1 cellular context compared by ENCODE assay signal in the genomic region with DNA sequence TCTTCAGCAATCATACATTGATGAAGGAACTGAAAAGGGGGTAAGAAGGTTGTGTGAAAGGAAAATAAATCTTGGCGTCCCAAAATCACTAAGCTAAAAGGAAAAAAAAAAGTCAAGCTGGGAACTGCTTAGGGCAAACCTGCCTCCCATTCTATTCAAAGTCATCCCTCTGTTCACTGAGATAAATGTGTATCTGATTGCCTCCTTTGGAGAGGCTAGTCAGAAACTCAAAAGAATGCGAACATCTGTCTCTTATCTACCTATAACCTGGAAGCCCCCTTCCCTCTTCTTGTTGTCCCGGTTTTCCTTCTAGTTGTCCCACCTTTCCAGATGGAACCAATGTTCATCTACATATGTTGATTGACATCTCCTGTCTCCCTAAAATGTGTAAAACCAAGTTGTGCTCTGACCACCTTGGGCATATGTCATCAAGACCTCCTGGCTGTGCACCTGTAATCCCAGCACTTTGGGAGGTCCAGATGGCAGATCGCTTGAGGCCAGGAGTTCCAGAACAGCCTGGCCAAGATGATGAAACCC.
A peak's percentile ranks its signal among the peaks of the same experiment; 100 is the strongest.
TF ChIP-seq lines count a peak whose summit lies in the region.

No MANE protein-coding gene starts in this region.

TF ChIP-seq in K562, 482 proteins besides CTCF, POLR2A, EP300 and RAD21 (continued from another document):
- TF ChIP-seq KDM1A (IDR thresholded peaks at IDR 0.05) (peak in 1 of 2 experiments; percentile 45; a peak in 1 of 4 replicates), TAL1 (IDR thresholded peaks at IDR 0.05) (peak; percentile 73), CEBPZ (IDR thresholded peaks at IDR 0.05; ENCODE audit: borderline replicate concordance, low read depth, low read length) (no peak), CBFA2T2 (conservative IDR thresholded peaks at IDR 0.05) (peak; percentile 69), ETS2 (tag; IDR thresholded peaks at IDR 0.05; ENCODE audit: borderline replicate concordance, poor library complexity, severe bottlenecking) (no peak), ZSCAN32 (CRISPR knock-in tag; IDR thresholded peaks at IDR 0.05) (no peak), TGIF2 (CRISPR knock-in tag; IDR thresholded peaks at IDR 0.05) (no peak), EHMT2 (IDR thresholded peaks at IDR 0.05) (no peak), HDAC2 (IDR thresholded peaks at IDR 0.05) (peak; percentile 56; the same call in 1 of the 2 replicates), ESRRB (CRISPR knock-in tag; IDR thresholded peaks at IDR 0.05; ENCODE audit: borderline replicate concordance) (no peak), XRCC3 (IDR thresholded peaks at IDR 0.05) (no peak), ATF7 (IDR thresholded peaks at IDR 0.05) (no peak), CBX1 (IDR thresholded peaks at IDR 0.05; ENCODE audit: low read depth) (no peak), GTF2F1 (IDR thresholded peaks at IDR 0.05; ENCODE audit: low read depth, low read length) (no peak), CTBP1 (IDR thresholded peaks at IDR 0.05; ENCODE audit: borderline replicate concordance) (no peak), ZNF445 (CRISPR knock-in tag; IDR thresholded peaks at IDR 0.05; ENCODE audit: low read depth) (no peak), XRCC5 (IDR thresholded peaks at IDR 0.05; ENCODE audit: low read depth, low read length) (no peak), KLF10 (CRISPR knock-in tag; IDR thresholded peaks at IDR 0.05) (no peak), NCOR1 (IDR thresholded peaks at IDR 0.05) (peak; percentile 36; the same call in 1 of the 2 replicates), SP2 (IDR thresholded peaks at IDR 0.05; ENCODE audit: extremely low read depth, low read depth, low read length, poor library complexity, severe bottlenecking) (no peak), ZNF780A (CRISPR knock-in tag; IDR thresholded peaks at IDR 0.05) (no peak), LARP7 (IDR thresholded peaks at IDR 0.05) (no peak), ZNF232 (CRISPR knock-in tag; IDR thresholded peaks at IDR 0.05) (no peak), TEAD4 (IDR thresholded peaks at IDR 0.05; ENCODE audit: low read length) (peak; percentile 60), TEAD4 (CRISPR knock-in tag; IDR thresholded peaks at IDR 0.05; ENCODE audit: borderline replicate concordance) (no peak), SMAD2 (IDR thresholded peaks at IDR 0.05; ENCODE audit: low read depth, low read length) (no peak), NCOA4 (IDR thresholded peaks at IDR 0.05; ENCODE audit: partially characterized antibody) (no peak), ZNF24 (IDR thresholded peaks at IDR 0.05) (no peak)
- TF ChIP-seq, protein P1, sequence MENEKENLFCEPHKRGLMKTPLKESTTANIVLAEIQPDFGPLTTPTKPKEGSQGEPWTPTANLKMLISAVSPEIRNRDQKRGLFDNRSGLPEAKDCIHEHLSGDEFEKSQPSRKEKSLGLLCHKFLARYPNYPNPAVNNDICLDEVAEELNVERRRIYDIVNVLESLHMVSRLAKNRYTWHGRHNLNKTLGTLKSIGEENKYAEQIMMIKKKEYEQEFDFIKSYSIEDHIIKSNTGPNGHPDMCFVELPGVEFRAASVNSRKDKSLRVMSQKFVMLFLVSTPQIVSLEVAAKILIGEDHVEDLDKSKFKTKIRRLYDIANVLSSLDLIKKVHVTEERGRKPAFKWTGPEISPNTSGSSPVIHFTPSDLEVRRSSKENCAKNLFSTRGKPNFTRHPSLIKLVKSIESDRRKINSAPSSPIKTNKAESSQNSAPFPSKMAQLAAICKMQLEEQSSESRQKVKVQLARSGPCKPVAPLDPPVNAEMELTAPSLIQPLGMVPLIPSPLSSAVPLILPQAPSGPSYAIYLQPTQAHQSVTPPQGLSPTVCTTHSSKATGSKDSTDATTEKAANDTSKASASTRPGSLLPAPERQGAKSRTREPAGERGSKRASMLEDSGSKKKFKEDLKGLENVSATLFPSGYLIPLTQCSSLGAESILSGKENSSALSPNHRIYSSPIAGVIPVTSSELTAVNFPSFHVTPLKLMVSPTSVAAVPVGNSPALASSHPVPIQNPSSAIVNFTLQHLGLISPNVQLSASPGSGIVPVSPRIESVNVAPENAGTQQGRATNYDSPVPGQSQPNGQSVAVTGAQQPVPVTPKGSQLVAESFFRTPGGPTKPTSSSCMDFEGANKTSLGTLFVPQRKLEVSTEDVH (IDR thresholded peaks at IDR 0.05; ENCODE audit: low read depth, partially characterized antibody), result no peak
- TF ChIP-seq, protein P2, sequence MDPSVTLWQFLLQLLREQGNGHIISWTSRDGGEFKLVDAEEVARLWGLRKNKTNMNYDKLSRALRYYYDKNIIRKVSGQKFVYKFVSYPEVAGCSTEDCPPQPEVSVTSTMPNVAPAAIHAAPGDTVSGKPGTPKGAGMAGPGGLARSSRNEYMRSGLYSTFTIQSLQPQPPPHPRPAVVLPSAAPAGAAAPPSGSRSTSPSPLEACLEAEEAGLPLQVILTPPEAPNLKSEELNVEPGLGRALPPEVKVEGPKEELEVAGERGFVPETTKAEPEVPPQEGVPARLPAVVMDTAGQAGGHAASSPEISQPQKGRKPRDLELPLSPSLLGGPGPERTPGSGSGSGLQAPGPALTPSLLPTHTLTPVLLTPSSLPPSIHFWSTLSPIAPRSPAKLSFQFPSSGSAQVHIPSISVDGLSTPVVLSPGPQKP (CRISPR knock-in tag; IDR thresholded peaks at IDR 0.05), result no peak
- TF ChIP-seq, protein P3, sequence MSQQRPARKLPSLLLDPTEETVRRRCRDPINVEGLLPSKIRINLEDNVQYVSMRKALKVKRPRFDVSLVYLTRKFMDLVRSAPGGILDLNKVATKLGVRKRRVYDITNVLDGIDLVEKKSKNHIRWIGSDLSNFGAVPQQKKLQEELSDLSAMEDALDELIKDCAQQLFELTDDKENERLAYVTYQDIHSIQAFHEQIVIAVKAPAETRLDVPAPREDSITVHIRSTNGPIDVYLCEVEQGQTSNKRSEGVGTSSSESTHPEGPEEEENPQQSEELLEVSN (IDR thresholded peaks at IDR 0.05; ENCODE audit: borderline replicate concordance in 1 of 2, extremely low read depth in 1 of 2, insufficient read depth in 1 of 2, insufficient read length in 1 of 2, low read depth in 1 of 2, low read length in 1 of 2, poor library complexity in 1 of 2, severe bottlenecking in 1 of 2), result no peak
- TF ChIP-seq, protein P4, sequence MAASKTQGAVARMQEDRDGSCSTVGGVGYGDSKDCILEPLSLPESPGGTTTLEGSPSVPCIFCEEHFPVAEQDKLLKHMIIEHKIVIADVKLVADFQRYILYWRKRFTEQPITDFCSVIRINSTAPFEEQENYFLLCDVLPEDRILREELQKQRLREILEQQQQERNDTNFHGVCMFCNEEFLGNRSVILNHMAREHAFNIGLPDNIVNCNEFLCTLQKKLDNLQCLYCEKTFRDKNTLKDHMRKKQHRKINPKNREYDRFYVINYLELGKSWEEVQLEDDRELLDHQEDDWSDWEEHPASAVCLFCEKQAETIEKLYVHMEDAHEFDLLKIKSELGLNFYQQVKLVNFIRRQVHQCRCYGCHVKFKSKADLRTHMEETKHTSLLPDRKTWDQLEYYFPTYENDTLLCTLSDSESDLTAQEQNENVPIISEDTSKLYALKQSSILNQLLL (CRISPR knock-in tag; IDR thresholded peaks at IDR 0.05; ENCODE audit: borderline replicate concordance), result no peak
- TF ChIP-seq, protein P5, sequence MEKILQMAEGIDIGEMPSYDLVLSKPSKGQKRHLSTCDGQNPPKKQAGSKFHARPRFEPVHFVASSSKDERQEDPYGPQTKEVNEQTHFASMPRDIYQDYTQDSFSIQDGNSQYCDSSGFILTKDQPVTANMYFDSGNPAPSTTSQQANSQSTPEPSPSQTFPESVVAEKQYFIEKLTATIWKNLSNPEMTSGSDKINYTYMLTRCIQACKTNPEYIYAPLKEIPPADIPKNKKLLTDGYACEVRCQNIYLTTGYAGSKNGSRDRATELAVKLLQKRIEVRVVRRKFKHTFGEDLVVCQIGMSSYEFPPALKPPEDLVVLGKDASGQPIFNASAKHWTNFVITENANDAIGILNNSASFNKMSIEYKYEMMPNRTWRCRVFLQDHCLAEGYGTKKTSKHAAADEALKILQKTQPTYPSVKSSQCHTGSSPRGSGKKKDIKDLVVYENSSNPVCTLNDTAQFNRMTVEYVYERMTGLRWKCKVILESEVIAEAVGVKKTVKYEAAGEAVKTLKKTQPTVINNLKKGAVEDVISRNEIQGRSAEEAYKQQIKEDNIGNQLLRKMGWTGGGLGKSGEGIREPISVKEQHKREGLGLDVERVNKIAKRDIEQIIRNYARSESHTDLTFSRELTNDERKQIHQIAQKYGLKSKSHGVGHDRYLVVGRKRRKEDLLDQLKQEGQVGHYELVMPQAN (IDR thresholded peaks at IDR 0.05; ENCODE audit: borderline replicate concordance), result no peak
- TF ChIP-seq, protein P6, sequence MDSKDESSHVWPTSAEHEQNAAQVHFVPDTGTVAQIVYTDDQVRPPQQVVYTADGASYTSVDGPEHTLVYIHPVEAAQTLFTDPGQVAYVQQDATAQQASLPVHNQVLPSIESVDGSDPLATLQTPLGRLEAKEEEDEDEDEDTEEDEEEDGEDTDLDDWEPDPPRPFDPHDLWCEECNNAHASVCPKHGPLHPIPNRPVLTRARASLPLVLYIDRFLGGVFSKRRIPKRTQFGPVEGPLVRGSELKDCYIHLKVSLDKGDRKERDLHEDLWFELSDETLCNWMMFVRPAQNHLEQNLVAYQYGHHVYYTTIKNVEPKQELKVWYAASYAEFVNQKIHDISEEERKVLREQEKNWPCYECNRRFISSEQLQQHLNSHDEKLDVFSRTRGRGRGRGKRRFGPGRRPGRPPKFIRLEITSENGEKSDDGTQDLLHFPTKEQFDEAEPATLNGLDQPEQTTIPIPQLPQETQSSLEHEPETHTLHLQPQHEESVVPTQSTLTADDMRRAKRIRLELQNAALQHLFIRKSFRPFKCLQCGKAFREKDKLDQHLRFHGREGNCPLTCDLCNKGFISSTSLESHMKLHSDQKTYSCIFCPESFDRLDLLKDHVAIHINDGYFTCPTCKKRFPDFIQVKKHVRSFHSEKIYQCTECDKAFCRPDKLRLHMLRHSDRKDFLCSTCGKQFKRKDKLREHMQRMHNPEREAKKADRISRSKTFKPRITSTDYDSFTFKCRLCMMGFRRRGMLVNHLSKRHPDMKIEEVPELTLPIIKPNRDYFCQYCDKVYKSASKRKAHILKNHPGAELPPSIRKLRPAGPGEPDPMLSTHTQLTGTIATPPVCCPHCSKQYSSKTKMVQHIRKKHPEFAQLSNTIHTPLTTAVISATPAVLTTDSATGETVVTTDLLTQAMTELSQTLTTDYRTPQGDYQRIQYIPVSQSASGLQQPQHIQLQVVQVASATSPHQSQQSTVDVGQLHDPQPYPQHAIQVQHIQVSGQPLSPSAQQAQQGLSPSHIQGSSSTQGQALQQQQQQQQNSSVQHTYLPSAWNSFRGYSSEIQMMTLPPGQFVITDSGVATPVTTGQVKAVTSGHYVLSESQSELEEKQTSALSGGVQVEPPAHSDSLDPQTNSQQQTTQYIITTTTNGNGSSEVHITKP (IDR thresholded peaks at IDR 0.05; ENCODE audit: partially characterized antibody), result no peak
- TF ChIP-seq, protein P7, sequence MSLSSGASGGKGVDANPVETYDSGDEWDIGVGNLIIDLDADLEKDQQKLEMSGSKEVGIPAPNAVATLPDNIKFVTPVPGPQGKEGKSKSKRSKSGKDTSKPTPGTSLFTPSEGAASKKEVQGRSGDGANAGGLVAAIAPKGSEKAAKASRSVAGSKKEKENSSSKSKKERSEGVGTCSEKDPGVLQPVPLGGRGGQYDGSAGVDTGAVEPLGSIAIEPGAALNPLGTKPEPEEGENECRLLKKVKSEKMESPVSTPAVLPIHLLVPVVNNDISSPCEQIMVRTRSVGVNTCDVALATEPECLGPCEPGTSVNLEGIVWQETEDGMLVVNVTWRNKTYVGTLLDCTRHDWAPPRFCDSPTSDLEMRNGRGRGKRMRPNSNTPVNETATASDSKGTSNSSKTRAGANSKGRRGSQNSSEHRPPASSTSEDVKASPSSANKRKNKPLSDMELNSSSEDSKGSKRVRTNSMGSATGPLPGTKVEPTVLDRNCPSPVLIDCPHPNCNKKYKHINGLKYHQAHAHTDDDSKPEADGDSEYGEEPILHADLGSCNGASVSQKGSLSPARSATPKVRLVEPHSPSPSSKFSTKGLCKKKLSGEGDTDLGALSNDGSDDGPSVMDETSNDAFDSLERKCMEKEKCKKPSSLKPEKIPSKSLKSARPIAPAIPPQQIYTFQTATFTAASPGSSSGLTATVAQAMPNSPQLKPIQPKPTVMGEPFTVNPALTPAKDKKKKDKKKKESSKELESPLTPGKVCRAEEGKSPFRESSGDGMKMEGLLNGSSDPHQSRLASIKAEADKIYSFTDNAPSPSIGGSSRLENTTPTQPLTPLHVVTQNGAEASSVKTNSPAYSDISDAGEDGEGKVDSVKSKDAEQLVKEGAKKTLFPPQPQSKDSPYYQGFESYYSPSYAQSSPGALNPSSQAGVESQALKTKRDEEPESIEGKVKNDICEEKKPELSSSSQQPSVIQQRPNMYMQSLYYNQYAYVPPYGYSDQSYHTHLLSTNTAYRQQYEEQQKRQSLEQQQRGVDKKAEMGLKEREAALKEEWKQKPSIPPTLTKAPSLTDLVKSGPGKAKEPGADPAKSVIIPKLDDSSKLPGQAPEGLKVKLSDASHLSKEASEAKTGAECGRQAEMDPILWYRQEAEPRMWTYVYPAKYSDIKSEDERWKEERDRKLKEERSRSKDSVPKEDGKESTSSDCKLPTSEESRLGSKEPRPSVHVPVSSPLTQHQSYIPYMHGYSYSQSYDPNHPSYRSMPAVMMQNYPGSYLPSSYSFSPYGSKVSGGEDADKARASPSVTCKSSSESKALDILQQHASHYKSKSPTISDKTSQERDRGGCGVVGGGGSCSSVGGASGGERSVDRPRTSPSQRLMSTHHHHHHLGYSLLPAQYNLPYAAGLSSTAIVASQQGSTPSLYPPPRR (CRISPR knock-in tag; IDR thresholded peaks at IDR 0.05; ENCODE audit: borderline replicate concordance), result no peak
